In the genomic region with DNA sequence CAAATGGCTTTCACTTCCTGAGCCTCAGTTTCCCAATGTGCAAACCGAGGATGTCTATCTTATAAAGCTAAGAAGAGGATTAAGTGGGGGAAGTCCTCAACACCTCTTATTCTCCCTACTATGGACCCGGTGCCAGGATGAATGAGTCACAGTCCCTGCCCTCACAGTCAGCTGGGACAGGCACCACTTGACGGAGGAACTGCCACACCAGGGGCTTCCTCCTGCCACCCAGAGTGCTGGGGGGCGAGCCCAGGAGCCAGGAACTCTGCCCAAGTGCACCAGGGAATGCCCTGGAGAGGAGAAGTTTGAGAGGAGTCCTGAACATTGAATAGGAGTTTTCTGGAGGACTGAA, we compare ENCODE assay signal across 16 cellular contexts. TPM values are rescaled to one million over a fixed set of nuclear protein-coding genes. Genes with fewer than 3 reads are reported as not detected.
A peak's percentile ranks its signal among the peaks of the same experiment; 100 is the strongest.
DNase-seq lines count a peak whose midpoint lies in the region; ATAC-seq and TF ChIP-seq lines count a peak whose summit lies in the region.
"Not testable (repeated sequence)": the region's sequence is repeated elsewhere in the genome, so short reads cannot be mapped to it uniquely, and the experiment has no call there.
"Had no signal": no experiment of that assay in that cellular context is flagged by ENCODE, and none has a peak within 500 bp of the region (broad histone marks: within the 10 kb centered on the region; RNA-seq: fewer than 3 reads in every experiment).

No MANE protein-coding gene starts in this region.

- not testable (repeated sequence) for DNase-seq in activated CD8-positive, alpha-beta T cell treated with anti-CD3 and anti-CD28 coated beads for 36 hours; thoracic aorta (ENCODE audit: low spot score)

- H3K4me3 Mint-ChIP-seq in activated CD8-positive, alpha-beta T cell treated with anti-CD3 and anti-CD28 coated beads for 36 hours = not testable (repeated sequence)

- H3K4me3 ChIP-seq in thoracic aorta = not testable (repeated sequence)

- not testable (repeated sequence) for H3K4me1 ChIP-seq in thoracic aorta (ENCODE audit: control insufficient read depth in 1 of 2, low read depth in 2 of 2)

- not testable (repeated sequence) for H3K36me3 ChIP-seq in thoracic aorta

- peak; percentile 17 for ATAC-seq in GM18861 (IDR thresholded peaks at IDR 0.05; ENCODE audit: unreplicated experiment)
- peak; percentile 10 for ATAC-seq in GM19397 (IDR thresholded peaks at IDR 0.05; ENCODE audit: unreplicated experiment)
- peak; percentile 14 for ATAC-seq in GM21529 (IDR thresholded peaks at IDR 0.05; ENCODE audit: unreplicated experiment)
- ATAC-seq in HG02763 (IDR thresholded peaks at IDR 0.05; ENCODE audit: unreplicated experiment) = peak; percentile 20
- ATAC-seq in HG03060 (IDR thresholded peaks at IDR 0.05; ENCODE audit: low read depth, unreplicated experiment) = peak; percentile 16
- peak; percentile 19 for ATAC-seq in HG03439 (IDR thresholded peaks at IDR 0.05; ENCODE audit: unreplicated experiment)
- ATAC-seq in activated CD8-positive, alpha-beta T cell treated with anti-CD3 and anti-CD28 coated beads for 36 hours = peak; percentile 10
- peak; percentile 29 for ATAC-seq in thoracic aorta (ENCODE audit: insufficient number of reproducible peaks, low FRiP score, low read depth)

- not testable (repeated sequence) for TF ChIP-seq CTCF in activated CD8-positive, alpha-beta T cell treated with anti-CD3 and anti-CD28 coated beads for 36 hours (IDR thresholded peaks at IDR 0.05); thoracic aorta (IDR thresholded peaks at IDR 0.05)

- CTCF ChIA-PET in activated CD8-positive, alpha-beta T cell treated with anti-CD3 and anti-CD28 coated beads for 36 hours (lab: Charles Lee) = not testable (repeated sequence)

- not testable (repeated sequence) for H3K9me3 Mint-ChIP-seq in activated CD8-positive, alpha-beta T cell treated with anti-CD3 and anti-CD28 coated beads for 36 hours

- H3K27me3 Mint-ChIP-seq in activated CD8-positive, alpha-beta T cell treated with anti-CD3 and anti-CD28 coated beads for 36 hours = not testable (repeated sequence)

- not testable (repeated sequence) for H3K27ac Mint-ChIP-seq in activated CD8-positive, alpha-beta T cell treated with anti-CD3 and anti-CD28 coated beads for 36 hours

- not testable (repeated sequence) for H3K4me1 Mint-ChIP-seq in activated CD8-positive, alpha-beta T cell treated with anti-CD3 and anti-CD28 coated beads for 36 hours (ENCODE audit: low read depth)

- not testable (repeated sequence) for H3K27ac ChIP-seq in thoracic aorta

- intact Hi-C loops in activated CD8-positive, alpha-beta T cell treated with anti-CD3 and anti-CD28 coated beads for 36 hours (cut with micrococcal nuclease) = not testable (repeated sequence)

- H3K36me3 Mint-ChIP-seq in activated CD8-positive, alpha-beta T cell treated with anti-CD3 and anti-CD28 coated beads for 36 hours (ENCODE audit: low read depth) = not testable (repeated sequence)

- POLR2A ChIA-PET in activated CD8-positive, alpha-beta T cell treated with anti-CD3 and anti-CD28 coated beads for 36 hours (lab: Charles Lee) = not testable (repeated sequence)

- H3K9me3 ChIP-seq in thoracic aorta = not testable (repeated sequence)

- H3K27me3 ChIP-seq in thoracic aorta (replicated peaks; ENCODE audit: insufficient read depth) = not testable (repeated sequence)

RNA-seq across cellular contexts. Expression of gene RASA4, which starts 2.2 kb away (rescaled TPM):
- total RNA-seq in activated CD8-positive, alpha-beta T cell treated with anti-CD3 and anti-CD28 coated beads for 36 hours = 10 to 100 TPM; 92.6 to 95.1 TPM
- total RNA-seq in thoracic aorta = 10 to 100 TPM; 42.8 to 82.3 TPM

RNA-seq across cellular contexts. Expression of gene UPK3BL1, which starts 28.3 kb away (rescaled TPM):
- total RNA-seq in activated CD8-positive, alpha-beta T cell treated with anti-CD3 and anti-CD28 coated beads for 36 hours = 10 to 100 TPM; 23.8 to 27.8 TPM
- 10 to 100 TPM; 39.0 to 45.2 TPM for total RNA-seq in thoracic aorta

RNA-seq across cellular contexts. Expression of gene SPDYE2B, which starts 35.8 kb away (rescaled TPM):
- not detected for total RNA-seq in activated CD8-positive, alpha-beta T cell treated with anti-CD3 and anti-CD28 coated beads for 36 hours
- not detected for total RNA-seq in thoracic aorta
- total RNA-seq: activated T-cell treated with anti-CD3 and anti-CD28 coated beads, Interleukin-2, amount 50 U/mL, for 4 hours; cardiac muscle cell; CD4-positive, CD25-positive, alpha-beta regulatory T cell; H7; left colon; natural killer cell; osteocyte; right atrium auricular region had no signal

RNA-seq across cellular contexts. Expression of gene POLR2J3, which starts 41.9 kb away (rescaled TPM):
- 10 to 100 TPM; 38.0 to 40.5 TPM for total RNA-seq in activated CD8-positive, alpha-beta T cell treated with anti-CD3 and anti-CD28 coated beads for 36 hours
- total RNA-seq in thoracic aorta = 10 to 100 TPM; 36.3 to 68.0 TPM

RNA-seq across cellular contexts. Expression of gene POLR2J2, which starts 57.1 kb away (rescaled TPM):
- 10 to 100 TPM; 13.2 to 13.8 TPM for total RNA-seq in activated CD8-positive, alpha-beta T cell treated with anti-CD3 and anti-CD28 coated beads for 36 hours
- 10 to 100 TPM in 1 of 2 donors, 1 to 10 TPM in 1; 3.4 to 14.3 TPM for total RNA-seq in thoracic aorta
